8 cellular contexts compared by ENCODE assay signal in the genomic region with DNA sequence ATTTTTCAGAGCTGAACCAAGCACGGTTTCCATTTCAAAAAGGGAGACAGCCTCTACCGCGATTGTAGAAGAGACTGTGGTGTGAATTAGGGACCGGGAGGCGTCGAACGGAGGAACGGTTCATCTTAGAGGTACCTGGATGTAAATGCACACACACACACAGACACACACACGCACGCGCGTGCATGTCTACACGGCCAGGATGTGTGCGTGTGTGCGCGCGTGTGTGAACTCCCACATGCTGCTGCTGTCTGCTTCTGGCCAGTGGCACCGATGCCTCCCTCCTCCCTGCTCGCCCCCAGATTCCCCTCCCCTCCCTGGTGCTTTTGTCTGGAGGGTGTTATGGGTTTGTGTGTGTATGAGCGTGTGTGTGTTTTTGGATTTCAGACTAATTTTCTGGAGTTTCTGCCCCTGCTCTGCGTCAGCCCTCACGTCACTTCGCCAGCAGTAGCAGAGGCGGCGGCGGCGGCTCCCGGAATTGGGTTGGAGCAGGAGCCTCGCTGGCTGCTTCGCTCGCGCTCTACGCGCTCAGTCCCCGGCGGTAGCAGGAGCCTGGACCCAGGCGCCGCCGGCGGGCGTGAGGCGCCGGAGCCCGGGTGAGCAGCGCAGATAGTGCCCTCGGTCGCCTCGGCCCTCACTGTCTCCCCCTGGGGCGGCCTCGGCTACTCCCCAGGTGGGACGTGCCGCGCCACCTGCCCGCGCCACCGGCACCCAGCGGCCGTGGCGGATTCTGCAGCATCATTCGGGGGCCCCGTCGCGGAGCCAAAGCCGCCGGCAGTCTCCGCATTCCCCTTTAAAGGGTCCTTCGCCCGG. TPM values are rescaled to one million over a fixed set of nuclear protein-coding genes. Genes with fewer than 3 reads are reported as not detected.
DNase-seq lines count a peak whose midpoint lies in the region; ATAC-seq lines count a peak whose summit lies in the region.

A gene (plus strand): TSS at position 437 of the 813 bp plus-strand sequence. CDS start 1,020 bp downstream, outside the sequence.

- in situ Hi-C loops in G401 (cut with HindIII; ENCODE audit: low sequenced_read_pairs), result no loop called here

- no peaks in the 10 kb centered on the region for H3K9me3 Mint-ChIP-seq in activated T-helper 17 cell treated with anti-CD3 and anti-CD28 coated beads, Interleukin-2, amount 50 U/mL, for 72 hours

- peak within 1 kb of the TSS; percentile 32 for H3K27ac Mint-ChIP-seq in activated T-helper 17 cell treated with anti-CD3 and anti-CD28 coated beads, Interleukin-2, amount 50 U/mL, for 72 hours

- DNase-seq in G401 (ENCODE audit: low spot score), result peak; percentile 82
- peak; percentile 52 to 91 (median 81) for DNase-seq in head of caudate nucleus
- DNase-seq in OCI-M1 (lab: John Stamatoyannopoulos, UW), result no peak

- peak within 1 kb of the TSS; percentile 75 for H3K4me3 Mint-ChIP-seq in activated T-helper 17 cell treated with anti-CD3 and anti-CD28 coated beads, Interleukin-2, amount 50 U/mL, for 72 hours

- H3K27me3 ChIP-seq in neuron (ENCODE audit: insufficient read depth, low read length), result no peaks in the 10 kb centered on the region

- peaks cover 38% of the 10 kb centered on the region for H3K4me1 ChIP-seq in neuron (ENCODE audit: insufficient read depth, low read length)

- H2AFZ ChIP-seq in neuron (ENCODE audit: low read depth, low read length), result peak within 1 kb of the TSS; percentile 93

- peaks cover 4% of the 10 kb centered on the region for H3K9me3 ChIP-seq in neuron (ENCODE audit: low read length)

- peaks cover 57% of the 10 kb centered on the region for H3K27me3 Mint-ChIP-seq in activated T-helper 17 cell treated with anti-CD3 and anti-CD28 coated beads, Interleukin-2, amount 50 U/mL, for 72 hours

- peaks cover 25% of the 10 kb centered on the region for H3K36me3 Mint-ChIP-seq in activated T-helper 17 cell treated with anti-CD3 and anti-CD28 coated beads, Interleukin-2, amount 50 U/mL, for 72 hours (ENCODE audit: low read depth)

- intact Hi-C loops in head of caudate nucleus (cut with DNase I), result loop anchor here (5.0 to 10.0 kb wide), 3 partner anchors 275 to 588 kb away; no protein-coding TSS in a partner anchor

- ATAC-seq in HG03175 (IDR thresholded peaks at IDR 0.05; ENCODE audit: unreplicated experiment) (peak; percentile 41), GM21576 (IDR thresholded peaks at IDR 0.05; ENCODE audit: unreplicated experiment) (no peak), HG03457 (IDR thresholded peaks at IDR 0.05; ENCODE audit: unreplicated experiment) (no peak)
- ATAC-seq in activated T-helper 17 cell treated with anti-CD3 and anti-CD28 coated beads, Interleukin-2, amount 50 U/mL, for 72 hours (replicated peaks), result peak; percentile 50

- no peaks in the 10 kb centered on the region for H3K36me3 ChIP-seq in neuron (ENCODE audit: insufficient read depth, low read length)

- no peaks in the 10 kb centered on the region for H3K4me1 Mint-ChIP-seq in activated T-helper 17 cell treated with anti-CD3 and anti-CD28 coated beads, Interleukin-2, amount 50 U/mL, for 72 hours

- H3K4me3 ChIP-seq in neuron (ENCODE audit: low read length), result peak within 1 kb of the TSS; percentile 90

RNA-seq across cellular contexts. Expression of the gene that starts here (rescaled TPM):
- not detected in 2 replicates for total RNA-seq in G401 (2014; rRNA removed; shearing (Covaris generic))
- 1 to 10 TPM; 9.6 to 9.9 TPM for total RNA-seq in activated T-helper 17 cell treated with anti-CD3 and anti-CD28 coated beads, Interleukin-2, amount 50 U/mL, for 72 hours

Comparison
In these comparisons a context has a peak if more than half of its experiments do, and no peak if none do; other contexts are left out.
1. RNA of the gene that starts here (total RNA-seq): 9.6 to 9.9 TPM in activated T-helper 17 cell treated with anti-CD3 and anti-CD28 coated beads, Interleukin-2, amount 50 U/mL, for 72 hours; not detected in G401; every median in the first group is over 10 times any median in the second.
2. Peak in DNase-seq in G401; RNA of the gene not detected or under 1 TPM.
3. ATAC-seq: peak in HG03175 (single experiment) and activated T-helper 17 cell treated with anti-CD3 and anti-CD28 coated beads, Interleukin-2, amount 50 U/mL, for 72 hours (single experiment); none in GM21576 (single experiment) and HG03457 (single experiment).